Comparison of ENCODE assay signal across 14 cellular contexts in the genomic region with DNA sequence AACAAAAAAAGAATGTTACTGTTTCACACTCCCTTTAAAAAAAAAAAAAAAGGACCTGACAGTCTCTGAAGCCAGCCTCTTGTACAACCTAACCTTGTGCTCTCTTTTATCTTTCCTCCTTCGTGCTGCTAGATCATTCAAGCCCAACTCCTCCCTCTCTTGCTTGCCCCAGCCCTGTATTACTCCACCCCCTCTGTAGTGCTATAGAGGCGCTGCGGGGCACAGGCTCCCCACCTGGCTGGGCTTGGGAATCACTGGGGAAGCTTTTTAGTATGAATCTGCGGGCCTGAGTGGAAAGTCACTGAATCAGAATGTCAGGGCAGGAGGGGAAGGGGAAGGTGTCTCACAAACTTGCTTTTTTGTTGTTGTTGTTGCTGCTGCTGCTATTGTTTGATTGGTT.
A peak's percentile ranks its signal among the peaks of the same experiment; 100 is the strongest.
DNase-seq lines count a peak whose midpoint lies in the region; ATAC-seq, FAIRE-seq and TF ChIP-seq lines count a peak whose summit lies in the region.
"Had no signal": no experiment of that assay in that cellular context is flagged by ENCODE, and none has a peak within 500 bp of the region (broad histone marks: within the 10 kb centered on the region; RNA-seq: fewer than 3 reads in every experiment).

No MANE protein-coding gene starts in this region.

- H3K27me3 Mint-ChIP-seq in astrocyte (ENCODE audit: low read depth, unreplicated experiment): peaks cover 8% of the 10 kb centered on the region
- peaks cover 2 to 12% of the 10 kb centered on the region in 2 donors for H3K27me3 Mint-ChIP-seq in CD4-positive, alpha-beta memory T cell

- no peaks in the 10 kb centered on the region for H3K4me1 ChIP-seq in astrocyte (ENCODE audit: insufficient read depth, low read length)
- no peaks in the 10 kb centered on the region for H3K4me1 ChIP-seq in CD4-positive, alpha-beta memory T cell (ENCODE audit: insufficient read depth, low read length)

- H3K4me1 Mint-ChIP-seq in astrocyte (ENCODE audit: low read depth, unreplicated experiment): no peaks in the 10 kb centered on the region
- H3K4me1 Mint-ChIP-seq in CD4-positive, alpha-beta memory T cell: no peaks in the 10 kb centered on the region

- ATAC-seq in HG02973 (IDR thresholded peaks at IDR 0.05; ENCODE audit: unreplicated experiment): no peak
- ATAC-seq in HG02884 (IDR thresholded peaks at IDR 0.05; ENCODE audit: unreplicated experiment): no peak

- H3K36me3 Mint-ChIP-seq in astrocyte (ENCODE audit: low read depth, unreplicated experiment): peaks cover 2% of the 10 kb centered on the region
- H3K36me3 Mint-ChIP-seq in CD4-positive, alpha-beta memory T cell: peaks cover 4 to 9% of the 10 kb centered on the region in 2 donors

- intact Hi-C loops in CD4-positive, alpha-beta memory T cell (cut with micrococcal nuclease): no loop called here

- H3K27ac ChIP-seq in astrocyte (ENCODE audit: low read depth, low read length): no peak overlapping the region
- H3K27ac ChIP-seq in CD4-positive, alpha-beta memory T cell (ENCODE audit: low read depth, low read length): no peak overlapping the region
- H3K27ac ChIP-seq: dorsolateral prefrontal cortex had no signal

- H2AFZ ChIP-seq in astrocyte (ENCODE audit: low read depth, low read length): peak overlapping the region; percentile 31

- DNase-seq in Daoy (ENCODE audit: low read depth) (peak; percentile 7), M059J (ENCODE audit: low read depth) (peak; percentile 57), astrocyte (ENCODE audit: low read depth) (no peak), islet precursor cell (peak; percentile 75), amniotic stem cell (lab: John Stamatoyannopoulos, UW) (no peak)
- no peak for DNase-seq in CD4-positive, alpha-beta memory T cell
- DNase-seq: activated CD8-positive, alpha-beta memory T cell treated with anti-CD3 and anti-CD28 coated beads for 24 hours; activated gamma-delta T cell; dorsolateral prefrontal cortex; NCI-H1930; stimulated activated CD4-positive, alpha-beta T cell treated with anti-CD3 and anti-CD28 coated beads, Interleukin-12 subunit alpha, Interleukin-12 subunit beta, amount 100 ng/mL, for 4 hours had no signal

- POLR2A ChIA-PET in CD4-positive, alpha-beta memory T cell (lab: Charles Lee; ENCODE audit: partially characterized antibody): no interaction called here

- peaks cover 6% of the 10 kb centered on the region for H3K9me3 ChIP-seq in astrocyte (ENCODE audit: insufficient read depth, low read depth, low read length)
- H3K9me3 ChIP-seq in CD4-positive, alpha-beta memory T cell (ENCODE audit: control insufficient read depth in 1 of 2, low read length in 2 of 2): peaks cover 0 to 10% of the 10 kb centered on the region in 2 donors

- no peak overlapping the region for H3K27ac Mint-ChIP-seq in astrocyte (ENCODE audit: unreplicated experiment)
- H3K27ac Mint-ChIP-seq in CD4-positive, alpha-beta memory T cell: no peak overlapping the region

- no peak for FAIRE-seq in astrocyte (lab: Jason Lieb, UNC)
- FAIRE-seq: islet of Langerhans had no signal

- H3K9me3 Mint-ChIP-seq in astrocyte (ENCODE audit: unreplicated experiment): peaks cover 11% of the 10 kb centered on the region
- H3K9me3 Mint-ChIP-seq in CD4-positive, alpha-beta memory T cell: peaks cover 5 to 33% (median 24%) of the 10 kb centered on the region in 8 donors

- H3K4me3 ChIP-seq in astrocyte (ENCODE audit: insufficient read depth, low read depth, low read length): no peak overlapping the region
- H3K4me3 ChIP-seq in CD4-positive, alpha-beta memory T cell (ENCODE audit: low read length in 2 of 2): no peak overlapping the region

- no peaks in the 10 kb centered on the region for H3K27me3 ChIP-seq in astrocyte (ENCODE audit: insufficient read depth, low read length)
- H3K27me3 ChIP-seq in CD4-positive, alpha-beta memory T cell (ENCODE audit: insufficient read depth, low read length): no peaks in the 10 kb centered on the region

- no peak overlapping the region for H3K9ac ChIP-seq in astrocyte (ENCODE audit: low read length)

- no peaks in the 10 kb centered on the region for H3K36me3 ChIP-seq in astrocyte (ENCODE audit: insufficient read depth, low read length)
- no peaks in the 10 kb centered on the region for H3K36me3 ChIP-seq in CD4-positive, alpha-beta memory T cell (ENCODE audit: insufficient read depth, low read length)

- no peak overlapping the region for H3K4me3 Mint-ChIP-seq in astrocyte (ENCODE audit: unreplicated experiment)
- no peak overlapping the region for H3K4me3 Mint-ChIP-seq in CD4-positive, alpha-beta memory T cell

- H3K79me2 ChIP-seq in astrocyte (ENCODE audit: insufficient read depth, low read length): no peaks in the 10 kb centered on the region

- CTCF ChIA-PET in CD4-positive, alpha-beta memory T cell (lab: Charles Lee; ENCODE audit: partially characterized antibody): no interaction called here

- no peaks in the 10 kb centered on the region for H4K20me1 ChIP-seq in astrocyte (ENCODE audit: insufficient read depth, low read length)

- TF ChIP-seq CTCF in astrocyte (IDR thresholded peaks at IDR 0.05; ENCODE audit: insufficient read depth, low read depth, low read length): no peak

- H3K4me2 ChIP-seq in astrocyte (ENCODE audit: low read length): peak overlapping the region; percentile 36

Comparison
In these comparisons a context has a peak if more than half of its experiments do, and no peak if none do; other contexts are left out.
1. DNase-seq: peak in Daoy (single experiment), M059J (single experiment) and islet precursor cell (single experiment); none in astrocyte (single experiment), CD4-positive, alpha-beta memory T cell (0 of 5) and amniotic stem cell (single experiment).